ENCODE assay signal across 33 cellular contexts in the genomic region with DNA sequence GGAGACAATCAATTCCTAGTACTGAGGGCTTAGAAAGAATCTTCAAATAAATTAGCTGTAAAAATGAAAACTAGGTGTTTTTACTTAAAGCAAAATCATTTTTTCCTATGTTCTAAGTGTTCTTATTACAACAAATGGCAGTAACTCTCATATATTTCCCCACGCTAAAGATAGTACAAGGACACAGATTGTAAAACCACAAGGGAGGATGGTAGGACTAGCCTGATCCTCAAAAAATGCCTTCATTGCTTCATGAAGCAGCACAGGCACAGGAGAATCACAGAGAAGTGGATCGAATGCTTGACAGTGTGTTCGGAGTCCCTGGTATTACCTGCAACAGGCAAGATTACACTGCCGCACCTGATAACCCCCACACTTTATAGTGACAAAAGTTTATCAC. TPM values are rescaled to one million over a fixed set of nuclear protein-coding genes. Genes with fewer than 3 reads are reported as not detected.
"Had no signal": no experiment of that assay in that cellular context is flagged by ENCODE, and none has a peak within 500 bp of the region (broad histone marks: within the 10 kb centered on the region; RNA-seq: fewer than 3 reads in every experiment).

No MANE protein-coding gene starts in this region.

- H3K27me3 Mint-ChIP-seq: activated naive CD8-positive, alpha-beta T cell treated with anti-CD3 and anti-CD28 coated beads for 36 hours had no signal

- H3K9me3 ChIP-seq: adrenal gland, ascending aorta, lower lobe of right lung, pancreas, prostate gland, suprapubic skin, tibial artery, upper lobe of right lung had no signal

- FAIRE-seq: pancreas, small intestine had no signal

- H3K27ac ChIP-seq: adrenal gland, ascending aorta, cardiac muscle cell, coronary artery, dorsolateral prefrontal cortex, foreskin keratinocyte, heart right ventricle, lower lobe of right lung, pancreas, prostate gland, suprapubic skin, tibial artery, upper lobe of right lung, WERI-Rb-1 had no signal

- DNase-seq: activated CD4-positive, alpha-beta T cell treated with anti-CD3 and anti-CD28 coated beads, Interleukin-2, amount 50 U/mL, for 1 hour; activated CD4-positive, CD25-positive, alpha-beta regulatory T cell treated with anti-CD3 and anti-CD28 coated beads, Interleukin-2, amount 50 U/mL, for 72 hours; activated effector memory CD4-positive, alpha-beta T cell treated with anti-CD3 and anti-CD28 coated beads, Interleukin-2, amount 50 U/mL, for 16 hours; activated naive CD4-positive, alpha-beta T cell treated with anti-CD3 and anti-CD28 coated beads for 36 hours; activated naive CD8-positive, alpha-beta T cell treated with anti-CD3 and anti-CD28 coated beads for 36 hours; activated T-cell treated with anti-CD3 and anti-CD28 coated beads for 4 hours; adrenal gland; dorsolateral prefrontal cortex; foreskin keratinocyte; heart right ventricle; kidney glomerular epithelial cell; lower lobe of right lung; mesenchymal stem cell; pancreas; retina; small intestine; stimulated activated naive CD4-positive, alpha-beta T cell; SW 1271; T-helper 9 cell; tibial artery; upper lobe of right lung; WERI-Rb-1 had no signal

- H3K4me3 ChIP-seq: adrenal gland, ascending aorta, cardiac muscle cell, coronary artery, dorsolateral prefrontal cortex, heart right ventricle, lower lobe of right lung, pancreas, prostate gland, suprapubic skin, tibial artery, upper lobe of right lung had no signal

- ATAC-seq: esophagus mucosa, foreskin keratinocyte, heart right ventricle, left lobe of liver, lower lobe of right lung, pancreas, sciatic nerve, upper lobe of right lung had no signal

- H3K36me3 Mint-ChIP-seq: brain had no signal

- H3K27me3 ChIP-seq: adrenal gland, ascending aorta, cardiac muscle cell, dorsolateral prefrontal cortex, foreskin keratinocyte, suprapubic skin, tibial artery, upper lobe of right lung had no signal

- H3K9me3 Mint-ChIP-seq: activated naive CD4-positive, alpha-beta T cell treated with anti-CD3 and anti-CD28 coated beads for 36 hours had no signal

- H3K4me3 Mint-ChIP-seq: activated naive CD4-positive, alpha-beta T cell treated with anti-CD3 and anti-CD28 coated beads for 36 hours; activated naive CD8-positive, alpha-beta T cell treated with anti-CD3 and anti-CD28 coated beads for 36 hours; activated T-helper 1 cell treated with anti-CD3 and anti-CD28 coated beads, Interleukin-12 subunit alpha, Interleukin-12 subunit beta, Interleukin-2, Interleukin-4 antibody, amounts not matched to agents 30 ng/mL and 10 ng/mL and 1 ng/mL, durations not matched to agents 14 hours and 24 hours and 36 hours; brain; T-helper 1 cell treated with Interleukin-12 subunit alpha and Interleukin-12 subunit beta and Interleukin-4 antibody, amounts not matched to agents 30 μg/mL and 1 μg/mL, for 36 hours had no signal

- H3K4me1 ChIP-seq: adrenal gland, ascending aorta, foreskin keratinocyte, heart right ventricle, lower lobe of right lung, pancreas, prostate gland, suprapubic skin, tibial artery, upper lobe of right lung had no signal

- H3K36me3 ChIP-seq: adrenal gland, ascending aorta, cardiac muscle cell, heart right ventricle, lower lobe of right lung, pancreas, prostate gland, suprapubic skin, tibial artery, upper lobe of right lung, WERI-Rb-1 had no signal

- H3K27ac Mint-ChIP-seq: activated naive CD4-positive, alpha-beta T cell treated with anti-CD3 and anti-CD28 coated beads for 36 hours; activated naive CD8-positive, alpha-beta T cell treated with anti-CD3 and anti-CD28 coated beads for 36 hours; activated T-helper 1 cell treated with anti-CD3 and anti-CD28 coated beads, Interleukin-12 subunit alpha, Interleukin-12 subunit beta, Interleukin-2, Interleukin-4 antibody, amounts not matched to agents 30 ng/mL and 10 ng/mL and 1 ng/mL, durations not matched to agents 14 hours and 24 hours and 36 hours; brain; T-helper 1 cell treated with Interleukin-12 subunit alpha and Interleukin-12 subunit beta and Interleukin-4 antibody, amounts not matched to agents 30 μg/mL and 1 μg/mL, for 36 hours had no signal

RNA-seq across cellular contexts. Expression of gene SAMD3, which starts 58.5 kb away (rescaled TPM):
- total RNA-seq: ascending aorta, cardiac muscle cell had no signal
- polyA plus RNA-seq: cardiac muscle cell had no signal
